12 cellular contexts compared by ENCODE assay signal in the genomic region with DNA sequence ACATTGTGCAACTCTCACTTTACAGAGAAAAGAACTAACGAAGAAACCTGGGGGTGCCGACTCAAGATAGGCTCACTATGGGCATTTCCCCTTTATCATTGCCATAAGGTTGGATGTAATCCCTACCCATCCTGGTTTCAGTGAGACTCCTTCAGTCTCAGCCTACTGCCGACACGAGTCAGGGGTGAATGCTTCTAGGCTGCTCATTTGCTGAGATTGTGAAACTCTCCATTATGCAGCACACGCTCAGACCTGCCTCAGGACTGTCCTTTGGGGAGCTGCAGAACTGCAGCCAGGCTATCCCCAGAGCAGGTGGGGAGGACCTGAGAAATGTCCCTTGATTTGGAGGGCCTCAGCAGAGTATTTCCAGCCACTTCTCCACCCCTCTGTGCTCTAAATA. TPM values are rescaled to one million over a fixed set of nuclear protein-coding genes. Genes with fewer than 3 reads are reported as not detected.
"Had no signal": no experiment of that assay in that cellular context is flagged by ENCODE, and none has a peak within 500 bp of the region (broad histone marks: within the 10 kb centered on the region; RNA-seq: fewer than 3 reads in every experiment).

No MANE protein-coding gene starts in this region.

- DNase-seq: activated gamma-delta T cell had no signal

- H3K27ac ChIP-seq: colonic mucosa, ovary, tibial artery, uterus had no signal

- H3K27me3 ChIP-seq: colonic mucosa, ovary, tibial artery, uterus had no signal

- H3K4me3 ChIP-seq: colonic mucosa, lung, ovary, tibial artery, uterus had no signal

- FAIRE-seq: frontal cortex had no signal

- H3K36me3 ChIP-seq: colonic mucosa, ovary, uterus had no signal

- H3K9me3 ChIP-seq: colonic mucosa, ovary, tibial artery, uterus had no signal

- H3K4me1 ChIP-seq: colonic mucosa, uterus had no signal

RNA-seq across cellular contexts. Expression of gene TSHB, which starts 22.2 kb away (rescaled TPM):
- total RNA-seq: activated naive CD4-positive, alpha-beta T cell treated with anti-CD3 and anti-CD28 coated beads, Interleukin-2, amount 50 U/mL, for 72 hours; activated T-cell treated with anti-CD3 and anti-CD28 coated beads, Interleukin-2, amount 50 U/mL, for 72 hours; colonic mucosa; fibroblast of lung; frontal cortex; left colon; lung; ovary; uterus; WTC11 had no signal
- polyA plus RNA-seq: fibroblast of lung, lung, ovary had no signal
